Comparison of ENCODE assay signal across 1 cellular context in the genomic region with DNA sequence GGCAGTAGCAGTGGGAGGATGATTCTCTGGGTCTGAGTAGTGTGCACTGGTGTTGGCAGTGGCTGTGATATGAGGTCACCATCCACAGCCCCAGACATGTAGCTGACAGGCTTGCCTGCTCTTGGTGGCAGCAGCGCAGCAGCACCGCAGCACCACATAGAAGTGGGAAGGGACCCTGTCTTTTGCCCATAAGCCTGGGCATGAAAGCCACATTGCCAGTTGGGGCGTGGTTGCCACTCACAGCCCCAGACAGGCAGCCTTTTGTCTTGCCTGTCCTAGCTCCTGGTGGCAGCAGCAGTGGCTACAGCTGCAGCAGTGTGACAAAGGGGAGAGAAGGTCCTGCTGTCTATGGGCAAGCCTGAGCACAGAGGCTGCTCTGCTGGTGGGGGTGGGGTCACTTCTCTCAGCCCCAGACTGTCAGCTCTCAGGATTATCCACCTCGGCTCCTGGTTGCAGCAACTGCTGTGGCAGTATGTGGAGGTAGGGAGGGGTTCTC.
TF ChIP-seq lines count a peak whose summit lies in the region.

No MANE protein-coding gene starts in this region.

TF ChIP-seq in GM23338, 12 proteins besides CTCF, POLR2A, EP300 and RAD21 (continued from another document):
- TF ChIP-seq, protein P1, sequence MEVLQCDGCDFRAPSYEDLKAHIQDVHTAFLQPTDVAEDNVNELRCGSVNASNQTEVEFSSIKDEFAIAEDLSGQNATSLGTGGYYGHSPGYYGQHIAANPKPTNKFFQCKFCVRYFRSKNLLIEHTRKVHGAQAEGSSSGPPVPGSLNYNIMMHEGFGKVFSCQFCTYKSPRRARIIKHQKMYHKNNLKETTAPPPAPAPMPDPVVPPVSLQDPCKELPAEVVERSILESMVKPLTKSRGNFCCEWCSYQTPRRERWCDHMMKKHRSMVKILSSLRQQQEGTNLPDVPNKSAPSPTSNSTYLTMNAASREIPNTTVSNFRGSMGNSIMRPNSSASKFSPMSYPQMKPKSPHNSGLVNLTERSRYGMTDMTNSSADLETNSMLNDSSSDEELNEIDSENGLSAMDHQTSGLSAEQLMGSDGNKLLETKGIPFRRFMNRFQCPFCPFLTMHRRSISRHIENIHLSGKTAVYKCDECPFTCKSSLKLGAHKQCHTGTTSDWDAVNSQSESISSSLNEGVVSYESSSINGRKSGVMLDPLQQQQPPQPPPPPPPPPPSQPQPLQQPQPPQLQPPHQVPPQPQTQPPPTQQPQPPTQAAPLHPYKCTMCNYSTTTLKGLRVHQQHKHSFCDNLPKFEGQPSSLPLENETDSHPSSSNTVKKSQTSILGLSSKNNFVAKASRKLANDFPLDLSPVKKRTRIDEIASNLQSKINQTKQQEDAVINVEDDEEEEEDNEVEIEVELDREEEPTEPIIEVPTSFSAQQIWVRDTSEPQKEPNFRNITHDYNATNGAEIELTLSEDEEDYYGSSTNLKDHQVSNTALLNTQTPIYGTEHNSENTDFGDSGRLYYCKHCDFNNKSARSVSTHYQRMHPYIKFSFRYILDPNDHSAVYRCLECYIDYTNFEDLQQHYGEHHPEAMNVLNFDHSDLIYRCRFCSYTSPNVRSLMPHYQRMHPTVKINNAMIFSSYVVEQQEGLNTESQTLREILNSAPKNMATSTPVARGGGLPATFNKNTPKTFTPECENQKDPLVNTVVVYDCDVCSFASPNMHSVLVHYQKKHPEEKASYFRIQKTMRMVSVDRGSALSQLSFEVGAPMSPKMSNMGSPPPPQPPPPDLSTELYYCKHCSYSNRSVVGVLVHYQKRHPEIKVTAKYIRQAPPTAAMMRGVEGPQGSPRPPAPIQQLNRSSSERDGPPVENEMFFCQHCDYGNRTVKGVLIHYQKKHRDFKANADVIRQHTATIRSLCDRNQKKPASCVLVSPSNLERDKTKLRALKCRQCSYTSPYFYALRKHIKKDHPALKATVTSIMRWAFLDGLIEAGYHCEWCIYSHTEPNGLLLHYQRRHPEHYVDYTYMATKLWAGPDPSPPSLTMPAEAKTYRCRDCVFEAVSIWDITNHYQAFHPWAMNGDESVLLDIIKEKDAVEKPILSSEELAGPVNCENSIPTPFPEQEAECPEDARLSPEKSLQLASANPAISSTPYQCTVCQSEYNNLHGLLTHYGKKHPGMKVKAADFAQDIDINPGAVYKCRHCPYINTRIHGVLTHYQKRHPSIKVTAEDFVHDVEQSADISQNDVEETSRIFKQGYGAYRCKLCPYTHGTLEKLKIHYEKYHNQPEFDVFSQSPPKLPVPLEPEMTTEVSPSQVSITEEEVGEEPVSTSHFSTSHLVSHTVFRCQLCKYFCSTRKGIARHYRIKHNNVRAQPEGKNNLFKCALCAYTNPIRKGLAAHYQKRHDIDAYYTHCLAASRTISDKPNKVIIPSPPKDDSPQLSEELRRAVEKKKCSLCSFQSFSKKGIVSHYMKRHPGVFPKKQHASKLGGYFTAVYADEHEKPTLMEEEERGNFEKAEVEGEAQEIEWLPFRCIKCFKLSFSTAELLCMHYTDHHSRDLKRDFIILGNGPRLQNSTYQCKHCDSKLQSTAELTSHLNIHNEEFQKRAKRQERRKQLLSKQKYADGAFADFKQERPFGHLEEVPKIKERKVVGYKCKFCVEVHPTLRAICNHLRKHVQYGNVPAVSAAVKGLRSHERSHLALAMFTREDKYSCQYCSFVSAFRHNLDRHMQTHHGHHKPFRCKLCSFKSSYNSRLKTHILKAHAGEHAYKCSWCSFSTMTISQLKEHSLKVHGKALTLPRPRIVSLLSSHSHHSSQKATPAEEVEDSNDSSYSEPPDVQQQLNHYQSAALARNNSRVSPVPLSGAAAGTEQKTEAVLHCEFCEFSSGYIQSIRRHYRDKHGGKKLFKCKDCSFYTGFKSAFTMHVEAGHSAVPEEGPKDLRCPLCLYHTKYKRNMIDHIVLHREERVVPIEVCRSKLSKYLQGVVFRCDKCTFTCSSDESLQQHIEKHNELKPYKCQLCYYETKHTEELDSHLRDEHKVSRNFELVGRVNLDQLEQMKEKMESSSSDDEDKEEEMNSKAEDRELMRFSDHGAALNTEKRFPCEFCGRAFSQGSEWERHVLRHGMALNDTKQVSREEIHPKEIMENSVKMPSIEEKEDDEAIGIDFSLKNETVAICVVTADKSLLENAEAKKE (CRISPR knock-in tag; IDR thresholded peaks at IDR 0.05) = no peak
- TF ChIP-seq STAT1 (IDR thresholded peaks at IDR 0.05; ENCODE audit: unreplicated experiment) = no peak
- TF ChIP-seq, protein P2, sequence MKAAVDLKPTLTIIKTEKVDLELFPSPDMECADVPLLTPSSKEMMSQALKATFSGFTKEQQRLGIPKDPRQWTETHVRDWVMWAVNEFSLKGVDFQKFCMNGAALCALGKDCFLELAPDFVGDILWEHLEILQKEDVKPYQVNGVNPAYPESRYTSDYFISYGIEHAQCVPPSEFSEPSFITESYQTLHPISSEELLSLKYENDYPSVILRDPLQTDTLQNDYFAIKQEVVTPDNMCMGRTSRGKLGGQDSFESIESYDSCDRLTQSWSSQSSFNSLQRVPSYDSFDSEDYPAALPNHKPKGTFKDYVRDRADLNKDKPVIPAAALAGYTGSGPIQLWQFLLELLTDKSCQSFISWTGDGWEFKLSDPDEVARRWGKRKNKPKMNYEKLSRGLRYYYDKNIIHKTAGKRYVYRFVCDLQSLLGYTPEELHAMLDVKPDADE (IDR thresholded peaks at IDR 0.05) = no peak
- TF ChIP-seq EZH2 (IDR thresholded peaks at IDR 0.05; ENCODE audit: low read depth, unreplicated experiment) = no peak
- TF ChIP-seq JUNB (IDR thresholded peaks at IDR 0.05; ENCODE audit: unreplicated experiment) = no peak
